Comparison of ENCODE assay signal across 8 cellular contexts in the genomic region with DNA sequence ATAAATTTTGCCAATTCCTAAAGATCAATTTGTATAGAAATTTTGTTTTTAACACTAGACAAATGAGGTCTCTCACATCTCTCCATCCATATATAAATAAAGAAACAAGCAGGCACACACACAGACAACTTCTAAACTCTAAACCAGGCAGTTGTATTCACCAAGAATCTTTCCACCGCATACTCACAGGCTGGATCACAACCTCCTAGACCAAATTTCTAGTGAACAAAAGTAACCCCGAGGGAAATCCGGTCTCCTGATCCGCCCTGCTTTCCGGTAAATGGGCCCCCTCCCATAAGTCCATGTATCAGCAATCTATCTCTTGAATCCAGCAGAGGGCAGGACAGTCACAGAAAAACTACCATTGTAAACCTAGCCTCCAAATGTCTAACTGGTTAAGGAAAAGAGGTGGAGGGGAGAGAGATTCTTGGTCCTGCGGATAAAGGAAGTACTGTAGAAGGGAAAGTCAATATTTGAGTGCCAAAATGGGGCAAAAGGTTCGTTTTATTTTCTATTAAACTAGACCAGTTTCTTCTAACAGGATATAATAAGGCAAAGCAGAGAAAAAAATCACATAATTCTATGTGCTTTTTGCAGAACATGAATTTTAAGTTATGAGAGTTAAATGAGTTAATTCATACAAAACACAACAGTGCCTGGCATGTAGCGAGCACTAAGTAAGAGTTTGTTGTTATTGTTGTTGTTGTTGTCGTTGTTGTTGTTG. TPM values are rescaled to one million over a fixed set of nuclear protein-coding genes. Genes with fewer than 3 reads are reported as not detected.
DNase-seq lines count a peak whose midpoint lies in the region; ATAC-seq, FAIRE-seq and TF ChIP-seq lines count a peak whose summit lies in the region.

No MANE protein-coding gene starts in this region.

- no peak overlapping the region for H3K27ac Mint-ChIP-seq in activated T-helper 2 cell treated with anti-CD3 and anti-CD28 coated beads, Interferon-gamma antibody, Interleukin-2, Interleukin-4, amounts not matched to agents 10 μg/mL and 5 μg/mL and 100 μg/mL, durations not matched to agents 14 hours and 24 hours and 36 hours
- no peak overlapping the region for H3K27ac Mint-ChIP-seq in neural crest cell (ENCODE audit: unreplicated experiment)

- no peaks in the 10 kb centered on the region for H3K9me3 Mint-ChIP-seq in activated T-helper 2 cell treated with anti-CD3 and anti-CD28 coated beads, Interferon-gamma antibody, Interleukin-2, Interleukin-4, amounts not matched to agents 10 μg/mL and 5 μg/mL and 100 μg/mL, durations not matched to agents 14 hours and 24 hours and 36 hours
- H3K9me3 Mint-ChIP-seq in neural crest cell, result no peaks in the 10 kb centered on the region

- H3K79me2 ChIP-seq in Karpas-422 (ENCODE audit: low read length), result peaks cover 2% of the 10 kb centered on the region

- ATAC-seq in GM19452 (IDR thresholded peaks at IDR 0.05; ENCODE audit: unreplicated experiment), result peak; percentile 39

- H3K4me2 ChIP-seq in Karpas-422 (ENCODE audit: low read depth, low read length, poor library complexity, severe bottlenecking), result peak overlapping the region; percentile 6

- no peak for TF ChIP-seq POLR2A in testis (IDR thresholded peaks at IDR 0.05)

- peaks cover 9% of the 10 kb centered on the region for H3K4me1 ChIP-seq in Karpas-422 (ENCODE audit: low read length)
- no peaks in the 10 kb centered on the region for H3K4me1 ChIP-seq in testis

- no peak overlapping the region for H2AFZ ChIP-seq in Karpas-422 (ENCODE audit: low read length)

- no peaks in the 10 kb centered on the region for H3K9me2 ChIP-seq in Karpas-422 (replicated peaks; ENCODE audit: insufficient read depth, low read length)

- TF ChIP-seq CTCF in C4-2B (conservative IDR thresholded peaks at IDR 0.05) (peak; percentile 86), fibroblast of the aortic adventitia (IDR thresholded peaks at IDR 0.05; ENCODE audit: insufficient read depth, low read length) (peak; percentile 72), neural crest cell (conservative IDR thresholded peaks at IDR 0.05) (peak; percentile 87), testis (IDR thresholded peaks at IDR 0.05) (peak; percentile 51 to 89 (median 85))

- H3K9ac ChIP-seq in Karpas-422 (ENCODE audit: low read length), result no peak overlapping the region

- no peaks in the 10 kb centered on the region for H3K27me3 Mint-ChIP-seq in activated T-helper 2 cell treated with anti-CD3 and anti-CD28 coated beads, Interferon-gamma antibody, Interleukin-2, Interleukin-4, amounts not matched to agents 10 μg/mL and 5 μg/mL and 100 μg/mL, durations not matched to agents 14 hours and 24 hours and 36 hours (ENCODE audit: low read depth)
- no peaks in the 10 kb centered on the region for H3K27me3 Mint-ChIP-seq in neural crest cell (ENCODE audit: low read depth)

- FAIRE-seq in RCC 7860 (lab: Jason Lieb, UNC), result peak; percentile 69

- no peak overlapping the region for H3K4me3 Mint-ChIP-seq in activated T-helper 2 cell treated with anti-CD3 and anti-CD28 coated beads, Interferon-gamma antibody, Interleukin-2, Interleukin-4, amounts not matched to agents 10 μg/mL and 5 μg/mL and 100 μg/mL, durations not matched to agents 14 hours and 24 hours and 36 hours (ENCODE audit: low read depth)
- no peak overlapping the region for H3K4me3 Mint-ChIP-seq in neural crest cell

- H3K27me3 ChIP-seq in Karpas-422 (ENCODE audit: low read length) (no peaks in the 10 kb centered on the region), testis (no peaks in the 10 kb centered on the region)

- no peak overlapping the region for H3K27ac ChIP-seq in C4-2B
- H3K27ac ChIP-seq in Karpas-422 (ENCODE audit: low read length), result no peak overlapping the region
- peak overlapping the region; percentile 3 to 11 for H3K27ac ChIP-seq in testis

- H3K36me3 Mint-ChIP-seq in activated T-helper 2 cell treated with anti-CD3 and anti-CD28 coated beads, Interferon-gamma antibody, Interleukin-2, Interleukin-4, amounts not matched to agents 10 μg/mL and 5 μg/mL and 100 μg/mL, durations not matched to agents 14 hours and 24 hours and 36 hours (ENCODE audit: low read depth), result peaks cover 4% of the 10 kb centered on the region
- no peaks in the 10 kb centered on the region for H3K36me3 Mint-ChIP-seq in neural crest cell (ENCODE audit: low read depth)

- intact Hi-C loops in activated T-helper 2 cell treated with anti-CD3 and anti-CD28 coated beads, Interferon-gamma antibody, Interleukin-2, Interleukin-4, amounts not matched to agents 10 μg/mL and 5 μg/mL and 100 μg/mL, durations not matched to agents 14 hours and 24 hours and 36 hours (cut with micrococcal nuclease), result loop anchor here (1.0 to 2.0 kb wide), 5 partner anchors 36 to 183 kb away; a partner anchor contains a TSS
- intact Hi-C loops in testis (cut with DNase I; ENCODE audit: low total_unique reads), result loop anchor here (5.0 to 10.0 kb wide), 2 partner anchors 84 to 146 kb away; a partner anchor contains a TSS

- H3K9me3 ChIP-seq in Karpas-422 (ENCODE audit: low read length) (no peaks in the 10 kb centered on the region), testis (no peaks in the 10 kb centered on the region)

- H4K20me1 ChIP-seq in Karpas-422 (ENCODE audit: insufficient read depth, low read depth, low read length), result no peaks in the 10 kb centered on the region

- no peak overlapping the region for H3K4me3 ChIP-seq in Karpas-422 (ENCODE audit: low read length)
- peak overlapping the region; percentile 36 for H3K4me3 ChIP-seq in fibroblast of the aortic adventitia (ENCODE audit: low read depth, low read length)
- no peak overlapping the region for H3K4me3 ChIP-seq in testis

- WGBS in testis, 2 donors, result 30 to 35% methylated on average over 9 of the region's 9 CpGs

- H3K36me3 ChIP-seq in Karpas-422 (ENCODE audit: insufficient read depth, low read length), result no peaks in the 10 kb centered on the region
- no peaks in the 10 kb centered on the region for H3K36me3 ChIP-seq in testis (ENCODE audit: low read depth, missing control alignments)

- peaks cover 35% of the 10 kb centered on the region for H3K4me1 Mint-ChIP-seq in activated T-helper 2 cell treated with anti-CD3 and anti-CD28 coated beads, Interferon-gamma antibody, Interleukin-2, Interleukin-4, amounts not matched to agents 10 μg/mL and 5 μg/mL and 100 μg/mL, durations not matched to agents 14 hours and 24 hours and 36 hours (ENCODE audit: low read depth)
- H3K4me1 Mint-ChIP-seq in neural crest cell, result peaks cover 6% of the 10 kb centered on the region

- DNase-seq in Karpas-422 (peak; percentile 83), RCC 7860 (ENCODE audit: low spot score) (peak; percentile 78), fibroblast of the aortic adventitia (ENCODE audit: low read depth) (peak; percentile 96), neural crest cell (ENCODE audit: low read depth, low spot score) (peak; percentile 46), testis (peak; percentile 77)
- peak; percentile 69 for DNase-seq in activated T-helper 2 cell treated with anti-CD3 and anti-CD28 coated beads, Interferon-gamma antibody, Interleukin-2, Interleukin-4, amounts not matched to agents 10 μg/mL and 5 μg/mL and 100 μg/mL, durations not matched to agents 14 hours and 24 hours and 36 hours (ENCODE audit: low spot score)

RNA-seq across cellular contexts. Expression of a gene that starts 4.8 kb away (rescaled TPM):
- 12.2 and 18.4 TPM in 2 replicates for total RNA-seq in Karpas-422 (2014; rRNA removed; shearing (Covaris generic); ENCODE audit: low replicate concordance)
- 27.6 and 28.3 TPM in 2 replicates for total RNA-seq in activated T-helper 2 cell treated with anti-CD3 and anti-CD28 coated beads, Interferon-gamma antibody, Interleukin-2, Interleukin-4, amounts not matched to agents 10 μg/mL and 5 μg/mL and 100 μg/mL, durations not matched to agents 14 hours and 24 hours and 36 hours
- total RNA-seq in fibroblast of the aortic adventitia (ENCODE audit: low replicate concordance) (22.4 and 29.4 TPM in 2 replicates), neural crest cell (30.1 and 30.5 TPM in 2 replicates), testis (10 to 100 TPM; 16.2 to 16.3 TPM)
- polyA plus RNA-seq in testis (ENCODE audit: insufficient read depth, low read depth, low replicate concordance), result 17.1 TPM

RNA-seq across cellular contexts. Expression of a gene that starts 56.2 kb away (rescaled TPM):
- total RNA-seq in Karpas-422 (2014; rRNA removed; shearing (Covaris generic); ENCODE audit: low replicate concordance), result 65.7 and 80.4 TPM in 2 replicates
- 257 and 259 TPM in 2 replicates for total RNA-seq in activated T-helper 2 cell treated with anti-CD3 and anti-CD28 coated beads, Interferon-gamma antibody, Interleukin-2, Interleukin-4, amounts not matched to agents 10 μg/mL and 5 μg/mL and 100 μg/mL, durations not matched to agents 14 hours and 24 hours and 36 hours
- total RNA-seq in fibroblast of the aortic adventitia (ENCODE audit: low replicate concordance) (104 and 142 TPM in 2 replicates), neural crest cell (252 and 254 TPM in 2 replicates), testis (100 to 1,000 TPM; 146 to 149 TPM)
- 256 TPM for polyA plus RNA-seq in testis (ENCODE audit: insufficient read depth, low read depth, low replicate concordance)

Comparison
In these comparisons a context has a peak if more than half of its experiments do, and no peak if none do; other contexts are left out.
1. H3K27ac ChIP-seq: peak in testis (2 of 2); none in C4-2B (single experiment) and Karpas-422 (single experiment).
2. DNase-seq: peak in every context shown above with its lines; median percentile 96 in fibroblast of the aortic adventitia; 83 in Karpas-422; 78 in RCC 7860; 77 in testis; 69 in activated T-helper 2 cell treated with anti-CD3 and anti-CD28 coated beads, Interferon-gamma antibody, Interleukin-2, Interleukin-4, amounts not matched to agents 10 μg/mL and 5 μg/mL and 100 μg/mL, durations not matched to agents 14 hours and 24 hours and 36 hours; 46 in neural crest cell.
3. Peak in every context shown above with its lines, with median percentiles within 50 percentile points of each other: CTCF ChIP-seq.